ENCODE assay signal across 6 cellular contexts in genomic region chr17:46287587-46287986, GRCh38. TPM values are rescaled to one million over a fixed set of nuclear protein-coding genes. Genes with fewer than 3 reads are reported as not detected.
DNase-seq lines count a peak whose midpoint lies in the region; ATAC-seq, FAIRE-seq and TF ChIP-seq lines count a peak whose summit lies in the region.
"Not testable (repeated sequence)": the region's sequence is repeated elsewhere in the genome, so short reads cannot be mapped to it uniquely, and the experiment has no call there.

No MANE protein-coding gene starts in this region.

- not testable (repeated sequence) for H3K4me3 ChIP-seq in PC-9, K562

- H3K9me1 ChIP-seq in K562 (ENCODE audit: control insufficient read depth, insufficient read depth, low read length): not testable (repeated sequence)

- H4K20me1 ChIP-seq in PC-9 (ENCODE audit: insufficient read depth); K562 (replicated peaks; ENCODE audit: control insufficient read depth, insufficient read depth, low read length): not testable (repeated sequence)

- peaks cover 35% of the 10 kb centered on the region for H3K4me1 ChIP-seq in PC-9 (replicated peaks; ENCODE audit: insufficient read depth)
- H3K4me1 ChIP-seq in K562 (replicated peaks in 1 of 2; ENCODE audit: control insufficient read depth in 2 of 2, insufficient read depth in 2 of 2, low read length in 2 of 2): peaks cover 0 to 14% of the 10 kb centered on the region in 2 experiments; a peak in 4 of 5 replicates

- H3K4me2 ChIP-seq in PC-9: peak overlapping the region; percentile 45; the same call in 1 of the 2 replicates
- H3K4me2 ChIP-seq in K562 (ENCODE audit: insufficient read depth, low read length): not testable (repeated sequence)

- not testable (repeated sequence) for H3K9me2 ChIP-seq in PC-9 (ENCODE audit: insufficient read depth)

- H3K27ac Mint-ChIP-seq in activated CD8-positive, alpha-beta memory T cell treated with anti-CD3 and anti-CD28 coated beads, Interleukin-2, amount 10 ng/mL, durations not matched to agents 7 days and 5 days; stimulated activated effector memory CD8-positive, alpha-beta T cell treated with anti-CD3 and anti-CD28 coated beads, Interleukin-12 subunit alpha, Interleukin-12 subunit beta, amount 100 ng/mL, for 72 hours: not testable (repeated sequence)
- H3K27ac Mint-ChIP-seq in nephron progenitor cell: peak overlapping the region; percentile 8

- not testable (repeated sequence) for ATAC-seq in activated CD8-positive, alpha-beta memory T cell treated with anti-CD3 and anti-CD28 coated beads, Interleukin-2, amount 10 ng/mL, durations not matched to agents 7 days and 5 days; K562
- peak; percentile 34 for ATAC-seq in esophagus mucosa
- ATAC-seq in stimulated activated effector memory CD8-positive, alpha-beta T cell treated with anti-CD3 and anti-CD28 coated beads, Interleukin-12 subunit alpha, Interleukin-12 subunit beta, amount 100 ng/mL, for 72 hours: peak; percentile 33

- not testable (repeated sequence) for H3K79me2 ChIP-seq in PC-9 (ENCODE audit: low read depth); K562 (ENCODE audit: control insufficient read depth, insufficient read depth, low read length)

- not testable (repeated sequence) for H3K4me3 Mint-ChIP-seq in activated CD8-positive, alpha-beta memory T cell treated with anti-CD3 and anti-CD28 coated beads, Interleukin-2, amount 10 ng/mL, durations not matched to agents 7 days and 5 days; nephron progenitor cell; stimulated activated effector memory CD8-positive, alpha-beta T cell treated with anti-CD3 and anti-CD28 coated beads, Interleukin-12 subunit alpha, Interleukin-12 subunit beta, amount 100 ng/mL, for 72 hours

- H2AFZ ChIP-seq in PC-9: not testable (repeated sequence)
- peak overlapping the region; percentile 63 for H2AFZ ChIP-seq in K562 (ENCODE audit: low read depth, low read length)

- H3K9me3 ChIP-seq in PC-9 (ENCODE audit: insufficient read depth, low read depth); K562 (replicated peaks; ENCODE audit: control insufficient read depth, insufficient read depth, low read depth, low read length): not testable (repeated sequence)

- not testable (repeated sequence) for BruUV-seq in PC-9 (replicated peaks; lab: Mats Ljungman, UMichigan); K562 (replicated peaks; lab: Mats Ljungman, UMichigan)

- H3K36me3 Mint-ChIP-seq in activated CD8-positive, alpha-beta memory T cell treated with anti-CD3 and anti-CD28 coated beads, Interleukin-2, amount 10 ng/mL, durations not matched to agents 7 days and 5 days; nephron progenitor cell (ENCODE audit: low read depth); stimulated activated effector memory CD8-positive, alpha-beta T cell treated with anti-CD3 and anti-CD28 coated beads, Interleukin-12 subunit alpha, Interleukin-12 subunit beta, amount 100 ng/mL, for 72 hours: not testable (repeated sequence)

- not testable (repeated sequence) for H3K27me3 ChIP-seq in PC-9 (ENCODE audit: insufficient read depth, low read depth); K562 (ENCODE audit: control insufficient read depth in 2 of 2, insufficient read depth in 2 of 2, low read length in 2 of 2)

- POLR2A ChIA-PET in PC-9 (lab: Charles Lee; ENCODE audit: unreplicated experiment); K562 (lab: Yijun Ruan, JAX): not testable (repeated sequence)

- TF ChIP-seq EP300 in K562 (IDR thresholded peaks at IDR 0.05; ENCODE audit: low read length): not testable (repeated sequence)

- H3K9me3 Mint-ChIP-seq in activated CD8-positive, alpha-beta memory T cell treated with anti-CD3 and anti-CD28 coated beads, Interleukin-2, amount 10 ng/mL, durations not matched to agents 7 days and 5 days (ENCODE audit: low read depth); nephron progenitor cell; stimulated activated effector memory CD8-positive, alpha-beta T cell treated with anti-CD3 and anti-CD28 coated beads, Interleukin-12 subunit alpha, Interleukin-12 subunit beta, amount 100 ng/mL, for 72 hours: not testable (repeated sequence)

- DNase-seq in PC-9; K562 (ENCODE audit: extremely low read depth in 1 of 4, low spot score in 3 of 4); nephron progenitor cell: not testable (repeated sequence)
- peak; percentile 36 for DNase-seq in activated CD8-positive, alpha-beta memory T cell treated with anti-CD3 and anti-CD28 coated beads, Interleukin-2, amount 10 ng/mL, durations not matched to agents 7 days and 5 days
- peak in 1 of 2 donors; percentile 50 for DNase-seq in stimulated activated effector memory CD8-positive, alpha-beta T cell treated with anti-CD3 and anti-CD28 coated beads, Interleukin-12 subunit alpha, Interleukin-12 subunit beta, amount 100 ng/mL, for 72 hours (ENCODE audit: low spot score in 2 of 2)

- intact Hi-C loops in PC-9 (cut with micrococcal nuclease; ENCODE audit: unreplicated experiment); K562 (cut with micrococcal nuclease): not testable (repeated sequence)

- WGBS in K562 (ENCODE audit: insufficient coverage, low coverage, missing lambda C conversion rate): 46% methylated on average over 7 of the region's 7 CpGs

- H3K27ac ChIP-seq in PC-9: peak overlapping the region; percentile 64
- H3K27ac ChIP-seq in K562 (ENCODE audit: extremely low read depth, low read depth, low read length): not testable (repeated sequence)

- not testable (repeated sequence) for FAIRE-seq in K562 (lab: Jason Lieb, UNC)

- not testable (repeated sequence) for H3K9ac ChIP-seq in K562 (ENCODE audit: insufficient read depth in 1 of 2, low read depth in 2 of 2, low read length in 2 of 2)

- CTCF ChIA-PET in PC-9 (lab: Charles Lee); activated CD8-positive, alpha-beta memory T cell treated with anti-CD3 and anti-CD28 coated beads, Interleukin-2, amount 10 ng/mL, durations not matched to agents 7 days and 5 days (lab: Charles Lee): not testable (repeated sequence)
- CTCF ChIA-PET in K562 (lab: Yijun Ruan, JAX; ENCODE audit: low intra/inter-chr PET ratio): interaction anchor here (1.4 to 1.8 kb wide), 2 partner anchors 93 to 95 kb away, joined by 3 to 9 read pairs; partner anchors contain the start of gene KANSL1

- H3K27me3 Mint-ChIP-seq in activated CD8-positive, alpha-beta memory T cell treated with anti-CD3 and anti-CD28 coated beads, Interleukin-2, amount 10 ng/mL, durations not matched to agents 7 days and 5 days: not testable (repeated sequence)
- H3K27me3 Mint-ChIP-seq in nephron progenitor cell (ENCODE audit: low read depth, poor library complexity): peaks cover 24% of the 10 kb centered on the region

- peaks cover 24% of the 10 kb centered on the region for H3K4me1 Mint-ChIP-seq in activated CD8-positive, alpha-beta memory T cell treated with anti-CD3 and anti-CD28 coated beads, Interleukin-2, amount 10 ng/mL, durations not matched to agents 7 days and 5 days
- peaks cover 21% of the 10 kb centered on the region for H3K4me1 Mint-ChIP-seq in nephron progenitor cell
- H3K4me1 Mint-ChIP-seq in stimulated activated effector memory CD8-positive, alpha-beta T cell treated with anti-CD3 and anti-CD28 coated beads, Interleukin-12 subunit alpha, Interleukin-12 subunit beta, amount 100 ng/mL, for 72 hours: peaks cover 31% of the 10 kb centered on the region

- peaks cover 24% of the 10 kb centered on the region for H3F3A ChIP-seq in PC-9 (ENCODE audit: insufficient read depth, low read depth)

- in situ Hi-C loops in K562 (cut with MboI): loop anchor here (5.0 to 10.0 kb wide), 2 partner anchors 283 to 705 kb away; no protein-coding TSS in a partner anchor

- H3K36me3 ChIP-seq in PC-9 (ENCODE audit: low read depth); K562 (ENCODE audit: control insufficient read depth, insufficient read depth, low read length): not testable (repeated sequence)

- TF ChIP-seq POLR2A in K562 (conservative IDR thresholded peaks at IDR 0.05): not testable (repeated sequence)

- TF ChIP-seq RAD21 in K562 (CRISPR knock-in tag; conservative IDR thresholded peaks at IDR 0.05 in 1 of 2, IDR thresholded peaks at IDR 0.05 in 1 of 2): not testable (repeated sequence)

- not testable (repeated sequence) for TF ChIP-seq CTCF in PC-9 (conservative IDR thresholded peaks at IDR 0.05); K562 (IDR thresholded peaks at IDR 0.05 in 2 of 3, conservative IDR thresholded peaks at IDR 0.05 in 1 of 3; ENCODE audit: insufficient read depth in 2 of 3, low read depth in 1 of 3, low read length in 3 of 3); nephron progenitor cell (IDR thresholded peaks at IDR 0.05)

RNA-seq across cellular contexts. Expression of gene LRRC37A, which starts 7.3 kb away (rescaled TPM):
- 1.3 and 1.8 TPM in 2 replicates for total RNA-seq in PC-9 (2021)
- total RNA-seq in activated CD8-positive, alpha-beta memory T cell treated with anti-CD3 and anti-CD28 coated beads, Interleukin-2, amount 10 ng/mL, durations not matched to agents 7 days and 5 days: 1 to 10 TPM; 2.5 to 8.0 TPM
- total RNA-seq in K562 (2011; cell fraction: chromatin; rRNA removed; ENCODE audit: low replicate concordance): 21.0 and 29.7 TPM in 2 replicates
- 8.2 and 10.7 TPM in 2 replicates for total RNA-seq in K562 (2011; cell fraction: nucleolus; rRNA removed)
- 11.0 and 12.0 TPM in 2 replicates for total RNA-seq in K562 (2011; cell fraction: nucleoplasm; rRNA removed)
- 0.23 and 2.0 TPM in 2 replicates for total RNA-seq in K562 (2014; rRNA removed)
- total RNA-seq in K562 (2014; rRNA removed; fragmentation: Illumina TruSeq; extraction: Trizol): 2.0 and 2.5 TPM in 2 replicates
- total RNA-seq in K562 (2015; rRNA removed; fragmentation: Illumina TruSeq; extraction: Trizol): 1.9 and 2.3 TPM in 2 replicates
- 1.1 and 1.3 TPM in 2 replicates for total RNA-seq in K562 (2021)
- polyA plus RNA-seq in K562 (2011; rRNA removed): 2.5 and 3.1 TPM in 2 replicates
- polyA plus RNA-seq in K562 (2011; cell fraction: cytosol; rRNA removed): 0.64 and 1.9 TPM in 2 replicates
- polyA plus RNA-seq in K562 (2011; cell fraction: nucleus; rRNA removed): 6.2 and 6.3 TPM in 2 replicates
- 0.90 and 2.0 TPM in 2 replicates for polyA plus RNA-seq in K562 (2012)
- polyA plus RNA-seq in K562 (2014; fragmentation: Illumina TruSeq; extraction: Trizol): 1.6 and 2.1 TPM in 2 replicates
- under 1 TPM; 0.14 to 0.41 TPM for polyA plus RNA-seq in K562 (2014; fragmentation: Nextera tagmentation; extraction: Ambion mirVana)
- 1.8 and 2.8 TPM in 2 replicates for polyA plus RNA-seq in K562 (2014; rRNA removed)
- 6.3 and 7.9 TPM in 2 replicates for polyA minus RNA-seq in K562 (2011; rRNA and poly(A)+ RNA removed)
- 0.55 and 1.1 TPM in 2 replicates for polyA minus RNA-seq in K562 (2011; cell fraction: cytosol; rRNA and poly(A)+ RNA removed)
- 3.9 and 6.8 TPM in 2 replicates for polyA minus RNA-seq in K562 (2011; cell fraction: nucleus; rRNA and poly(A)+ RNA removed)
- 1.4 TPM for total RNA-seq in esophagus mucosa
